Comparison of ENCODE assay signal across 17 cellular contexts in the genomic region with DNA sequence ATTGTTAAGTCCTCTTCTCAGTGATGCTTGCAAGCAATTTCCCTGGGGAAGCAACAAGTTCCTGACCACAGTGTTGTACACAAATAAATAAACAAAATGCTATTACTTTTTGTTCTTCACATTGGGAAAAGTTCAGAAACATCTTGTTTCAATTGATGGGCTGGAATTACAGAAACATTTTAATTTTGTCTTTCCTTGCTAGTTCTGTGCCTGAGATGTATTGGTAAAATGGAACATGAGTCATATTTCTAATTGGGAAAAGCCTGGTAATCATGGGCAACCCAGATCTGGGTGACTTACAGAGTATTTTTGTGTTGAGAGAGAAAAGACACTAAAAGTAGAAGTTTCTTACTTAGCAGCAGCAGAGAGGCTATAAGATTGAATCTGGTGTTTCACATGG. TPM values are rescaled to one million over a fixed set of nuclear protein-coding genes. Genes with fewer than 3 reads are reported as not detected.
"Had no signal": no experiment of that assay in that cellular context is flagged by ENCODE, and none has a peak within 500 bp of the region (broad histone marks: within the 10 kb centered on the region; RNA-seq: fewer than 3 reads in every experiment).

No MANE protein-coding gene starts in this region.

- H3K9me3 Mint-ChIP-seq: activated CD4-positive, alpha-beta memory T cell treated with anti-CD3 and anti-CD28 coated beads for 36 hours; central memory CD8-positive, alpha-beta T cell; neural progenitor cell; stimulated activated naive CD8-positive, alpha-beta T cell treated with anti-CD3 and anti-CD28 coated beads, Interleukin-15, amount 100 ng/mL, for 72 hours had no signal

- H3K9me3 ChIP-seq: colonic mucosa, heart right ventricle, ovary, psoas muscle, upper lobe of left lung had no signal

- H2AFZ ChIP-seq: neural progenitor cell had no signal

- ATAC-seq: heart right ventricle; naive thymus-derived CD4-positive, alpha-beta T cell; psoas muscle; right cardiac atrium; stimulated activated naive CD8-positive, alpha-beta T cell treated with anti-CD3 and anti-CD28 coated beads, Interleukin-15, amount 100 ng/mL, for 72 hours had no signal

- H3K27me3 Mint-ChIP-seq: brain; stimulated activated naive CD8-positive, alpha-beta T cell treated with anti-CD3 and anti-CD28 coated beads, Interleukin-15, amount 100 ng/mL, for 72 hours had no signal

- H3K4me1 ChIP-seq: colonic mucosa, psoas muscle had no signal

- H3K4me1 Mint-ChIP-seq: activated B cell treated with CpG ODN at 0.5 μM for 24 hours; central memory CD8-positive, alpha-beta T cell; stimulated activated naive CD8-positive, alpha-beta T cell treated with anti-CD3 and anti-CD28 coated beads, Interleukin-15, amount 100 ng/mL, for 72 hours had no signal

- H3K4me3 Mint-ChIP-seq: activated B cell treated with CpG ODN at 0.5 μM for 24 hours; activated CD4-positive, alpha-beta memory T cell treated with anti-CD3 and anti-CD28 coated beads for 36 hours; activated naive CD8-positive, alpha-beta T cell; brain; central memory CD8-positive, alpha-beta T cell; naive thymus-derived CD4-positive, alpha-beta T cell; neural progenitor cell; stimulated activated naive CD8-positive, alpha-beta T cell treated with anti-CD3 and anti-CD28 coated beads, Interleukin-15, amount 100 ng/mL, for 72 hours had no signal

- H3K36me3 ChIP-seq: colonic mucosa, heart right ventricle, neural progenitor cell, ovary, upper lobe of left lung had no signal

- H3K27ac ChIP-seq: colonic mucosa, heart right ventricle, neural progenitor cell, ovary, psoas muscle, upper lobe of left lung had no signal

- H3K4me2 ChIP-seq: neural progenitor cell had no signal

- DNase-seq: activated B cell treated with CpG ODN at 0.5 μM for 24 hours; activated CD4-positive, alpha-beta memory T cell treated with anti-CD3 and anti-CD28 coated beads for 36 hours; activated CD4-positive, alpha-beta T cell treated with anti-CD3 and anti-CD28 coated beads for 4 hours; amniotic stem cell; colonic mucosa; heart right ventricle; mesendoderm; naive thymus-derived CD4-positive, alpha-beta T cell; ovary; psoas muscle; right cardiac atrium; stimulated activated naive CD8-positive, alpha-beta T cell treated with anti-CD3 and anti-CD28 coated beads, Interleukin-15, amount 100 ng/mL, for 72 hours; upper lobe of left lung had no signal

- H3K27me3 ChIP-seq: colonic mucosa, heart right ventricle, neural progenitor cell, ovary, upper lobe of left lung had no signal

- H3K36me3 Mint-ChIP-seq: activated CD4-positive, alpha-beta memory T cell treated with anti-CD3 and anti-CD28 coated beads for 36 hours; activated naive CD8-positive, alpha-beta T cell; naive thymus-derived CD4-positive, alpha-beta T cell had no signal

- H3K4me3 ChIP-seq: colonic mucosa, heart right ventricle, neural progenitor cell, ovary, psoas muscle, upper lobe of left lung had no signal

- H3K27ac Mint-ChIP-seq: activated B cell treated with CpG ODN at 0.5 μM for 24 hours; activated CD4-positive, alpha-beta memory T cell treated with anti-CD3 and anti-CD28 coated beads for 36 hours; activated naive CD8-positive, alpha-beta T cell; naive thymus-derived CD4-positive, alpha-beta T cell; neural progenitor cell; stimulated activated naive CD8-positive, alpha-beta T cell treated with anti-CD3 and anti-CD28 coated beads, Interleukin-15, amount 100 ng/mL, for 72 hours had no signal

- H3K9ac ChIP-seq: neural progenitor cell had no signal

RNA-seq across cellular contexts. Expression of gene BLID, which starts 0.6 kb away (rescaled TPM):
- total RNA-seq: activated B cell treated with CpG ODN at 0.5 μM for 24 hours; activated CD4-positive, alpha-beta memory T cell treated with anti-CD3 and anti-CD28 coated beads for 36 hours; colonic mucosa; naive thymus-derived CD4-positive, alpha-beta T cell had no signal
- polyA plus RNA-seq: heart right ventricle; naive thymus-derived CD4-positive, alpha-beta T cell had no signal
